ENCODE assay signal across 8 cellular contexts in the genomic region with DNA sequence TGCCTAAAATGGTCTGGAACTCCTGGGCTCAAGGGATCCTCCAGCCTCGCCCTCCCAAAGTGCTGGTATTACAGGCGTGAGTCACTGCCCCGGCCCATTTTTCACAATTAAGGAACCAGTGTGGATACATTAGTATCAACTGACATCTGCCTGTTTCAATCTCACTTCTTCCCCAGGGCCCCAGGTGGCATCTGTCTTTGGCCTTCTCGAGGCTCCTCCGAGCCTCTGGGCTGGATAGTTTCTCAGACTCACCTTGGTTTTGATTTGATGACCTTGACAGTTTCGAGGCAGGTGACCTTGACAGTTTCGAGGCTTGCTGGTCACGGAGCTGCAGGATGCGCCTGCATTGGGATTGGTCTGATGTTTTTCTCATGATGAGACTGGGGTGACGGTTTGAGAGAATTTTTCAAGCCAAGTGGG. TPM values are rescaled to one million over a fixed set of nuclear protein-coding genes. Genes with fewer than 3 reads are reported as not detected.
DNase-seq lines count a peak whose midpoint lies in the region; ATAC-seq and TF ChIP-seq lines count a peak whose summit lies in the region.

No MANE protein-coding gene starts in this region.

- no peak for TF ChIP-seq POLR2A in heart left ventricle (IDR thresholded peaks at IDR 0.05)

- DNase-seq in GM06990 (ENCODE audit: extremely low read depth, insufficient read length) (peak; percentile 25), RPMI8226 (peak; percentile 87), mucosa of descending colon (peak in 2 of 3 donors; percentile 41 to 57), HPDE6-E6E7 (ENCODE audit: extremely low spot score) (no peak), heart left ventricle (no peak)
- DNase-seq in stimulated activated CD4-positive, alpha-beta T cell treated with anti-CD3 and anti-CD28 coated beads, Interleukin-4, amount 100 ng/mL, for 4 hours, result no peak

- ATAC-seq in HG02763 (IDR thresholded peaks at IDR 0.05; ENCODE audit: unreplicated experiment) (peak; percentile 10), mucosa of descending colon (peak; percentile 4), heart left ventricle (no peak), SK-N-SH treated with all-trans-retinoic acid at 6 μM for 48 hours (no peak)

- TF ChIP-seq CTCF in GM06990 (IDR thresholded peaks at IDR 0.05; ENCODE audit: insufficient read depth, low read length, poor library complexity, severe bottlenecking) (no peak), mucosa of descending colon (IDR thresholded peaks at IDR 0.05) (no peak), heart left ventricle (IDR thresholded peaks at IDR 0.05) (no peak)

- no peak overlapping the region for H3K27ac ChIP-seq in heart left ventricle

- 74 to 76% (median 75%) methylated on average over 10 of the region's 10 CpGs for WGBS in heart left ventricle, 4 donors

- H3K36me3 ChIP-seq in GM06990 (ENCODE audit: control insufficient read depth, insufficient read depth, low read length) (no peaks in the 10 kb centered on the region), mucosa of descending colon (ENCODE audit: low read depth) (no peaks in the 10 kb centered on the region), heart left ventricle (no peaks in the 10 kb centered on the region)

- H3K4me3 ChIP-seq in GM06990 (replicated peaks; ENCODE audit: low read depth, low read length) (no peak overlapping the region), mucosa of descending colon (no peak overlapping the region), heart left ventricle (no peak overlapping the region)

- peaks cover 60% of the 10 kb centered on the region for H3K4me1 ChIP-seq in mucosa of descending colon (ENCODE audit: low read depth)
- H3K4me1 ChIP-seq in heart left ventricle, result peaks cover 0 to 29% (median 13%) of the 10 kb centered on the region in 12 donors

- H3K27me3 ChIP-seq in GM06990 (replicated peaks; ENCODE audit: control insufficient read depth, insufficient read depth, low read length) (no peaks in the 10 kb centered on the region), heart left ventricle (no peaks in the 10 kb centered on the region)

- H3K9me3 ChIP-seq in mucosa of descending colon (no peaks in the 10 kb centered on the region), heart left ventricle (no peaks in the 10 kb centered on the region)

- intact Hi-C loops in mucosa of descending colon (cut with DNase I, micrococcal nuclease), result no loop called here
- intact Hi-C loops in heart left ventricle (cut with DNase I), result no loop called here

TF ChIP-seq in SK-N-SH treated with all-trans-retinoic acid at 6 μM for 48 hours, 23 proteins besides CTCF, POLR2A, EP300 and RAD21:
- TF ChIP-seq OSR1 (CRISPR knock-in tag; IDR thresholded peaks at IDR 0.05), result no peak
- TF ChIP-seq, protein P1, sequence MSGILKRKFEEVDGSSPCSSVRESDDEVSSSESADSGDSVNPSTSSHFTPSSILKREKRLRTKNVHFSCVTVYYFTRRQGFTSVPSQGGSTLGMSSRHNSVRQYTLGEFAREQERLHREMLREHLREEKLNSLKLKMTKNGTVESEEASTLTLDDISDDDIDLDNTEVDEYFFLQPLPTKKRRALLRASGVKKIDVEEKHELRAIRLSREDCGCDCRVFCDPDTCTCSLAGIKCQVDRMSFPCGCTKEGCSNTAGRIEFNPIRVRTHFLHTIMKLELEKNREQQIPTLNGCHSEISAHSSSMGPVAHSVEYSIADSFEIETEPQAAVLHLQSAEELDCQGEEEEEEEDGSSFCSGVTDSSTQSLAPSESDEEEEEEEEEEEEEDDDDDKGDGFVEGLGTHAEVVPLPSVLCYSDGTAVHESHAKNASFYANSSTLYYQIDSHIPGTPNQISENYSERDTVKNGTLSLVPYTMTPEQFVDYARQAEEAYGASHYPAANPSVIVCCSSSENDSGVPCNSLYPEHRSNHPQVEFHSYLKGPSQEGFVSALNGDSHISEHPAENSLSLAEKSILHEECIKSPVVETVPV (CRISPR knock-in tag; IDR thresholded peaks at IDR 0.05), result no peak
- no peak for TF ChIP-seq TOX (CRISPR knock-in tag; IDR thresholded peaks at IDR 0.05; ENCODE audit: borderline replicate concordance)
- no peak for TF ChIP-seq CSDC2 (CRISPR knock-in tag; IDR thresholded peaks at IDR 0.05)
- no peak for TF ChIP-seq PPARA (CRISPR knock-in tag; IDR thresholded peaks at IDR 0.05; ENCODE audit: borderline replicate concordance)
- TF ChIP-seq ZNF565 (CRISPR knock-in tag; conservative IDR thresholded peaks at IDR 0.05; ENCODE audit: low read depth), result no peak
- TF ChIP-seq GLIS3 (CRISPR knock-in tag; IDR thresholded peaks at IDR 0.05), result no peak
- TF ChIP-seq ZNF70 (CRISPR knock-in tag; IDR thresholded peaks at IDR 0.05), result no peak
- TF ChIP-seq RARB (CRISPR knock-in tag; IDR thresholded peaks at IDR 0.05), result no peak
- TF ChIP-seq, protein P2, sequence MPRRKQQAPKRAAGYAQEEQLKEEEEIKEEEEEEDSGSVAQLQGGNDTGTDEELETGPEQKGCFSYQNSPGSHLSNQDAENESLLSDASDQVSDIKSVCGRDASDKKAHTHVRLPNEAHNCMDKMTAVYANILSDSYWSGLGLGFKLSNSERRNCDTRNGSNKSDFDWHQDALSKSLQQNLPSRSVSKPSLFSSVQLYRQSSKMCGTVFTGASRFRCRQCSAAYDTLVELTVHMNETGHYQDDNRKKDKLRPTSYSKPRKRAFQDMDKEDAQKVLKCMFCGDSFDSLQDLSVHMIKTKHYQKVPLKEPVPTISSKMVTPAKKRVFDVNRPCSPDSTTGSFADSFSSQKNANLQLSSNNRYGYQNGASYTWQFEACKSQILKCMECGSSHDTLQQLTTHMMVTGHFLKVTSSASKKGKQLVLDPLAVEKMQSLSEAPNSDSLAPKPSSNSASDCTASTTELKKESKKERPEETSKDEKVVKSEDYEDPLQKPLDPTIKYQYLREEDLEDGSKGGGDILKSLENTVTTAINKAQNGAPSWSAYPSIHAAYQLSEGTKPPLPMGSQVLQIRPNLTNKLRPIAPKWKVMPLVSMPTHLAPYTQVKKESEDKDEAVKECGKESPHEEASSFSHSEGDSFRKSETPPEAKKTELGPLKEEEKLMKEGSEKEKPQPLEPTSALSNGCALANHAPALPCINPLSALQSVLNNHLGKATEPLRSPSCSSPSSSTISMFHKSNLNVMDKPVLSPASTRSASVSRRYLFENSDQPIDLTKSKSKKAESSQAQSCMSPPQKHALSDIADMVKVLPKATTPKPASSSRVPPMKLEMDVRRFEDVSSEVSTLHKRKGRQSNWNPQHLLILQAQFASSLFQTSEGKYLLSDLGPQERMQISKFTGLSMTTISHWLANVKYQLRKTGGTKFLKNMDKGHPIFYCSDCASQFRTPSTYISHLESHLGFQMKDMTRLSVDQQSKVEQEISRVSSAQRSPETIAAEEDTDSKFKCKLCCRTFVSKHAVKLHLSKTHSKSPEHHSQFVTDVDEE (CRISPR knock-in tag; IDR thresholded peaks at IDR 0.05), result no peak
- TF ChIP-seq ZFP30 (CRISPR knock-in tag; IDR thresholded peaks at IDR 0.05), result no peak
- no peak for TF ChIP-seq TCF4 (CRISPR knock-in tag; IDR thresholded peaks at IDR 0.05; ENCODE audit: borderline replicate concordance)
- no peak for TF ChIP-seq ZC3H10 (CRISPR knock-in tag; IDR thresholded peaks at IDR 0.05)

RNA-seq across cellular contexts. Expression of a gene that starts 41.0 kb away (rescaled TPM):
- total RNA-seq in mucosa of descending colon (100 to 1,000 TPM; 159 to 269 (median 161) TPM), heart left ventricle (100 to 1,000 TPM in 8 of 9 donors, 10 to 100 TPM in 1; 66.9 to 184 (median 132) TPM)
- polyA plus RNA-seq in heart left ventricle, result 10 to 100 TPM; 62.1 to 67.0 TPM

Comparison
In these comparisons a context has a peak if more than half of its experiments do, and no peak if none do; other contexts are left out.
1. DNase-seq: peak in GM06990 (single experiment), RPMI8226 (single experiment) and mucosa of descending colon (2 of 3); none in stimulated activated CD4-positive, alpha-beta T cell treated with anti-CD3 and anti-CD28 coated beads, Interleukin-4, amount 100 ng/mL, for 4 hours (0 of 2), HPDE6-E6E7 (single experiment) and heart left ventricle (0 of 5).
2. ATAC-seq: peak in HG02763 (single experiment) and mucosa of descending colon (single experiment); none in heart left ventricle (0 of 4) and SK-N-SH treated with all-trans-retinoic acid at 6 μM for 48 hours (single experiment).